Comparison of ENCODE assay signal across 31 cellular contexts in genomic region chr3:52442409-52443267, GRCh38. TPM values are rescaled to one million over a fixed set of nuclear protein-coding genes. Genes with fewer than 3 reads are reported as not detected.
DNase-seq lines count a peak whose midpoint lies in the region; ATAC-seq, FAIRE-seq and TF ChIP-seq lines count a peak whose summit lies in the region.
"Had no signal": no experiment of that assay in that cellular context is flagged by ENCODE, and none has a peak within 500 bp of the region (broad histone marks: within the 10 kb centered on the region; RNA-seq: fewer than 3 reads in every experiment).

No MANE protein-coding gene starts in this region.

- no peak for TF ChIP-seq EP300 in stomach (IDR thresholded peaks at IDR 0.05)

- peaks cover 3 to 42% (median 13%) of the 10 kb centered on the region in 9 donors for H3K4me1 ChIP-seq in heart right ventricle
- no peaks in the 10 kb centered on the region for H3K4me1 ChIP-seq in astrocyte (ENCODE audit: insufficient read depth, low read length)
- H3K4me1 ChIP-seq in lung (ENCODE audit: control insufficient read depth in 2 of 2, insufficient read depth in 2 of 2, low read length in 2 of 2) = peaks cover 0 to 12% of the 10 kb centered on the region in 2 donors
- peaks cover 0 to 23% (median 22%) of the 10 kb centered on the region in 4 donors for H3K4me1 ChIP-seq in stomach
- H3K4me1 ChIP-seq: adrenal gland had no signal

- H3K36me3 Mint-ChIP-seq in astrocyte (ENCODE audit: low read depth, unreplicated experiment) = no peaks in the 10 kb centered on the region
- H3K36me3 Mint-ChIP-seq: activated CD8-positive, alpha-beta memory T cell treated with anti-CD3 and anti-CD28 coated beads, Interleukin-2, amount 10 ng/mL, durations not matched to agents 7 days and 5 days; immature natural killer cell; mesothelial cell of epicardium had no signal

- H3K79me2 ChIP-seq in astrocyte (ENCODE audit: insufficient read depth, low read length) = no peaks in the 10 kb centered on the region

- no peak overlapping the region for H2AFZ ChIP-seq in astrocyte (ENCODE audit: low read depth, low read length)

- H3K9me3 Mint-ChIP-seq in astrocyte (ENCODE audit: unreplicated experiment) = no peaks in the 10 kb centered on the region
- H3K9me3 Mint-ChIP-seq: immature natural killer cell; mesothelial cell of epicardium; T-helper 1 cell treated with Interleukin-12 subunit alpha and Interleukin-12 subunit beta and Interleukin-4 antibody, amounts not matched to agents 30 μg/mL and 1 μg/mL, for 36 hours had no signal

- TF ChIP-seq POLR2A in stomach (IDR thresholded peaks at IDR 0.05) = no peak

- 92 to 93% methylated on average over 16 of the region's 16 CpGs for WGBS in heart right ventricle, 2 donors
- WGBS in lung, 2 donors = 88 to 93% methylated on average over 16 of the region's 16 CpGs
- 85 to 93% (median 92%) methylated on average over 14 to 16 of the region's 16 CpGs for WGBS in stomach, 5 donors

- peaks cover 0 to 9% (median 0%) of the 10 kb centered on the region in 9 donors for H3K36me3 ChIP-seq in heart right ventricle
- no peaks in the 10 kb centered on the region for H3K36me3 ChIP-seq in astrocyte (ENCODE audit: insufficient read depth, low read length)
- peaks cover 0 to 2% of the 10 kb centered on the region in 2 donors for H3K36me3 ChIP-seq in lung (ENCODE audit: control insufficient read depth in 2 of 2, insufficient read depth in 2 of 2, low read length in 2 of 2)
- no peaks in the 10 kb centered on the region for H3K36me3 ChIP-seq in stomach
- H3K36me3 ChIP-seq: adrenal gland, transverse colon had no signal

- no peak for FAIRE-seq in astrocyte (lab: Jason Lieb, UNC)
- FAIRE-seq: GM12878 had no signal

- no peak overlapping the region for H3K9ac ChIP-seq in astrocyte (ENCODE audit: low read length)

- H3K27me3 ChIP-seq in heart right ventricle = no peaks in the 10 kb centered on the region
- H3K27me3 ChIP-seq in astrocyte (ENCODE audit: insufficient read depth, low read length) = no peaks in the 10 kb centered on the region
- no peaks in the 10 kb centered on the region for H3K27me3 ChIP-seq in lung (ENCODE audit: control insufficient read depth, insufficient read depth)
- H3K27me3 ChIP-seq in stomach = no peaks in the 10 kb centered on the region
- H3K27me3 ChIP-seq: adrenal gland, body of pancreas, transverse colon had no signal

- H3K27me3 Mint-ChIP-seq in astrocyte (ENCODE audit: low read depth, unreplicated experiment) = peaks cover 22% of the 10 kb centered on the region
- H3K27me3 Mint-ChIP-seq: activated CD8-positive, alpha-beta memory T cell treated with anti-CD3 and anti-CD28 coated beads, Interleukin-2, amount 10 ng/mL, durations not matched to agents 7 days and 5 days had no signal

- H3K27ac Mint-ChIP-seq in astrocyte (ENCODE audit: unreplicated experiment) = peak overlapping the region; percentile 7
- H3K27ac Mint-ChIP-seq: activated CD8-positive, alpha-beta memory T cell treated with anti-CD3 and anti-CD28 coated beads, Interleukin-2, amount 10 ng/mL, durations not matched to agents 7 days and 5 days; immature natural killer cell; mesothelial cell of epicardium; T-helper 1 cell treated with Interleukin-12 subunit alpha and Interleukin-12 subunit beta and Interleukin-4 antibody, amounts not matched to agents 30 μg/mL and 1 μg/mL, for 36 hours had no signal

- peak overlapping the region in 8 of 10 donors; percentile 16 to 48 (median 42) for H3K4me3 ChIP-seq in heart right ventricle
- H3K4me3 ChIP-seq in astrocyte (ENCODE audit: insufficient read depth, low read depth, low read length) = no peak overlapping the region
- H3K4me3 ChIP-seq in lung = peak overlapping the region; percentile 29
- peak overlapping the region in 3 of 4 donors; percentile 13 to 33 (median 14) for H3K4me3 ChIP-seq in stomach
- H3K4me3 ChIP-seq: adrenal gland, body of pancreas, GM12878, SK-N-MC, smooth muscle cell, transverse colon had no signal

- in situ Hi-C loops in GM13977 (cut with MboI; ENCODE audit: low pct_unique_long_range_greater_than_20kb, low sequenced_read_pairs, unreplicated experiment) = no loop called here

- TF ChIP-seq CTCF in heart right ventricle (IDR thresholded peaks at IDR 0.05) (no peak), astrocyte (IDR thresholded peaks at IDR 0.05; ENCODE audit: insufficient read depth, low read depth, low read length) (no peak), lung (IDR thresholded peaks at IDR 0.05; ENCODE audit: control extremely low read depth, extremely low read depth) (no peak), stomach (IDR thresholded peaks at IDR 0.05) (no peak), GM13977 (IDR thresholded peaks at IDR 0.05; ENCODE audit: extremely low read depth, insufficient read depth, missing control alignments) (no peak)

- peak overlapping the region; percentile 40 for H3K4me3 Mint-ChIP-seq in astrocyte (ENCODE audit: unreplicated experiment)
- H3K4me3 Mint-ChIP-seq: activated CD8-positive, alpha-beta memory T cell treated with anti-CD3 and anti-CD28 coated beads, Interleukin-2, amount 10 ng/mL, durations not matched to agents 7 days and 5 days; immature natural killer cell; mesothelial cell of epicardium; T-helper 1 cell treated with Interleukin-12 subunit alpha and Interleukin-12 subunit beta and Interleukin-4 antibody, amounts not matched to agents 30 μg/mL and 1 μg/mL, for 36 hours had no signal

- no peak overlapping the region for H3K4me2 ChIP-seq in astrocyte (ENCODE audit: low read length)
- H3K4me2 ChIP-seq: smooth muscle cell had no signal

- H3K27ac ChIP-seq in heart right ventricle (peak overlapping the region in 5 of 10 donors; percentile 1 to 67 (median 52)), astrocyte (ENCODE audit: low read depth, low read length) (no peak overlapping the region), lung (ENCODE audit: low read depth in 1 of 2, low read length in 1 of 2) (no peak overlapping the region), stomach (no peak overlapping the region)
- H3K27ac ChIP-seq: adrenal gland, body of pancreas, SK-N-MC, transverse colon had no signal

- intact Hi-C loops in heart right ventricle (cut with DNase I) = no loop called here
- intact Hi-C loops in left ventricle myocardium superior (cut with micrococcal nuclease) = no loop called here
- intact Hi-C loops in stomach (cut with DNase I; ENCODE audit: low total_unique reads) = no loop called here

- H4K20me1 ChIP-seq in astrocyte (ENCODE audit: insufficient read depth, low read length) = no peaks in the 10 kb centered on the region

- H3K9me3 ChIP-seq in heart right ventricle (no peaks in the 10 kb centered on the region), astrocyte (ENCODE audit: insufficient read depth, low read depth, low read length) (no peaks in the 10 kb centered on the region), lung (ENCODE audit: control insufficient read depth in 2 of 2, insufficient read depth in 1 of 2, low read length in 1 of 2) (no peaks in the 10 kb centered on the region), stomach (no peaks in the 10 kb centered on the region)
- H3K9me3 ChIP-seq: adrenal gland, body of pancreas, transverse colon had no signal

- ATAC-seq in heart right ventricle = no peak
- ATAC-seq in left ventricle myocardium superior = no peak
- ATAC-seq in lung (ENCODE audit: insufficient read depth, low FRiP score) = no peak
- no peak for ATAC-seq in HG02840 (IDR thresholded peaks at IDR 0.05; ENCODE audit: low FRiP score, unreplicated experiment)
- ATAC-seq: activated CD8-positive, alpha-beta memory T cell treated with anti-CD3 and anti-CD28 coated beads, Interleukin-2, amount 10 ng/mL, durations not matched to agents 7 days and 5 days; body of pancreas; GM12878 had no signal

- DNase-seq in heart right ventricle = no peak
- no peak for DNase-seq in left ventricle myocardium superior
- no peak for DNase-seq in astrocyte (ENCODE audit: low read depth)
- no peak for DNase-seq in lung (ENCODE audit: low spot score)
- no peak for DNase-seq in stomach
- DNase-seq in GM13977 (ENCODE audit: low spot score) = no peak
- no peak for DNase-seq in NCI-H1092 treated with DMSO at 0.1 percent for 48 hours (lab: John Stamatoyannopoulos, UW)
- DNase-seq: activated CD4-positive, alpha-beta T cell treated with anti-CD3 and anti-CD28 coated beads, Interleukin-2, amount 50 U/mL, for 4 hours; activated CD4-positive, CD25-positive, alpha-beta regulatory T cell; activated CD8-positive, alpha-beta memory T cell treated with anti-CD3 and anti-CD28 coated beads, Interleukin-2, amount 10 ng/mL, durations not matched to agents 7 days and 5 days; activated naive CD4-positive, alpha-beta T cell; activated T-cell treated with anti-CD3 and anti-CD28 coated beads, Interleukin-2, amount 50 U/mL, for 48 hours; adrenal gland; body of pancreas; DMS153; immature natural killer cell; Karpas-422; NCI-H1436 treated with DMSO at 0.1 percent for 48 hours; NCI-H2081 treated with DMSO at 0.1 percent for 48 hours; NCI-H2227 treated with DMSO at 0.1 percent for 48 hours; NCI-H526 treated with DMSO at 0.1 percent for 48 hours; NK-92 treated with Interleukin-12 subunit alpha and Interleukin-12 subunit beta, amount 100 ng/mL, for 24 hours; retina; transverse colon had no signal

- no peaks in the 10 kb centered on the region for H3K4me1 Mint-ChIP-seq in astrocyte (ENCODE audit: low read depth, unreplicated experiment)

RNA-seq across cellular contexts. Expression of gene SEMA3G, which starts 2.3 kb away (rescaled TPM):
- 10 to 100 TPM in 9 of 10 donors, 1 to 10 TPM in 1; 8.3 to 17.8 (median 16.2) TPM for total RNA-seq in heart right ventricle
- polyA plus RNA-seq in heart right ventricle = 10 to 100 TPM; 12.1 to 13.1 TPM
- 9.1 TPM for total RNA-seq in left ventricle myocardium superior
- 0.09 and 0.26 TPM in 2 replicates for total RNA-seq in astrocyte
- total RNA-seq in lung = 10 to 100 TPM; 10.6 to 30.8 TPM
- 10 to 100 TPM in 1 of 2 donors, 1 to 10 TPM in 1; 5.1 to 19.1 TPM for polyA plus RNA-seq in lung
- total RNA-seq in stomach = 1 to 10 TPM in 3 of 5 donors, under 1 TPM in 2; under 0.01 to 9.6 (median 1.7) TPM
- polyA plus RNA-seq in stomach = 1 to 10 TPM; 1.4 to 2.3 (median 1.9) TPM
- total RNA-seq: GM12878, osteocyte had no signal
- polyA plus RNA-seq: immature natural killer cell had no signal

RNA-seq across cellular contexts. Expression of gene TNNC1, which starts 11.2 kb away (rescaled TPM):
- total RNA-seq in heart right ventricle (1,000 to 10,000 TPM; 6,035 to 9,296 (median 8,226) TPM), left ventricle myocardium superior (8,945 TPM), astrocyte (5.4 and 12.4 TPM in 2 replicates), lung (10 to 100 TPM; 31.3 to 35.6 TPM), stomach (1 to 10 TPM in 2 of 5 donors, not detected in 3; 3.1 to 6.5 TPM)
- polyA plus RNA-seq in heart right ventricle (over 10,000 TPM in 1 of 2 donors, 1,000 to 10,000 TPM in 1; 9,937 to 18,066 TPM), lung (100 to 1,000 TPM in 1 of 2 donors, 10 to 100 TPM in 1; 17.3 to 250 TPM), stomach (10 to 100 TPM in 2 of 3 donors, 1 to 10 TPM in 1; 4.9 to 41.1 (median 20.3) TPM)
- total RNA-seq: osteocyte had no signal
- polyA plus RNA-seq: immature natural killer cell had no signal

RNA-seq across cellular contexts. Expression of gene NISCH, which starts 12.8 kb away (rescaled TPM):
- total RNA-seq in heart right ventricle = 10 to 100 TPM; 35.3 to 56.3 (median 41.9) TPM
- 10 to 100 TPM; 24.0 to 53.6 TPM for polyA plus RNA-seq in heart right ventricle
- 48.3 TPM for total RNA-seq in left ventricle myocardium superior
- total RNA-seq in astrocyte = 118 TPM in 2 replicates
- 100 to 1,000 TPM in 1 of 2 donors, 10 to 100 TPM in 1; 80.0 to 127 TPM for total RNA-seq in lung
- 10 to 100 TPM; 37.8 to 47.3 TPM for polyA plus RNA-seq in lung
- total RNA-seq in stomach = 100 to 1,000 TPM in 3 of 5 donors, 10 to 100 TPM in 2; 68.5 to 456 (median 147) TPM
- polyA plus RNA-seq in stomach = 10 to 100 TPM; 18.3 to 36.4 (median 19.9) TPM

RNA-seq across cellular contexts. Expression of gene PHF7, which starts 32.2 kb away (rescaled TPM):
- total RNA-seq in heart right ventricle (10 to 100 TPM; 11.5 to 26.3 (median 22.4) TPM), left ventricle myocardium superior (13.1 TPM), astrocyte (3.9 and 4.8 TPM in 2 replicates), lung (1 to 10 TPM; 6.5 to 7.1 TPM), stomach (10 to 100 TPM; 11.4 to 53.3 (median 15.2) TPM)
- polyA plus RNA-seq in heart right ventricle (1 to 10 TPM; 1.9 to 6.0 TPM), lung (1 to 10 TPM; 3.9 to 5.4 TPM), stomach (10 to 100 TPM in 1 of 3 donors, 1 to 10 TPM in 2; 3.7 to 10.2 (median 4.1) TPM)

RNA-seq across cellular contexts. Expression of gene BAP1, which starts 32.8 kb away (rescaled TPM):
- total RNA-seq in heart right ventricle (10 to 100 TPM; 37.1 to 58.2 (median 46.1) TPM), left ventricle myocardium superior (57.9 TPM), astrocyte (70.6 and 74.0 TPM in 2 replicates), lung (10 to 100 TPM; 39.9 to 76.4 TPM), stomach (100 to 1,000 TPM in 1 of 5 donors, 10 to 100 TPM in 4; 49.4 to 137 (median 66.8) TPM)
- polyA plus RNA-seq in heart right ventricle (10 to 100 TPM; 50.6 to 51.6 TPM), lung (10 to 100 TPM; 57.0 to 57.4 TPM), stomach (10 to 100 TPM; 50.3 to 68.1 (median 52.4) TPM)

Comparison
In these comparisons a context has a peak if more than half of its experiments do, and no peak if none do; other contexts are left out.
1. RNA of gene TNNC1, which starts 11.2 kb away (total RNA-seq): 8,945 TPM in left ventricle myocardium superior (single experiment) and 6,035 to 9,296 TPM in heart right ventricle; 31.3 to 35.6 TPM in lung, 5.4 to 12.4 TPM in astrocyte and 3.1 to 6.5 TPM in stomach; every median in the first group is over 100 times any median in the second.